21 cellular contexts compared by ENCODE assay signal in genomic region chr4:3404546-3404945, GRCh38. TPM values are rescaled to one million over a fixed set of nuclear protein-coding genes. Genes with fewer than 3 reads are reported as not detected.
DNase-seq lines count a peak whose midpoint lies in the region; ATAC-seq and TF ChIP-seq lines count a peak whose summit lies in the region.
"Had no signal": no experiment of that assay in that cellular context is flagged by ENCODE, and none has a peak within 500 bp of the region (broad histone marks: within the 10 kb centered on the region; RNA-seq: fewer than 3 reads in every experiment).

No MANE protein-coding gene starts in this region.

- H3K9me2 ChIP-seq in hepatocyte (replicated peaks; ENCODE audit: insufficient read depth) = no peaks in the 10 kb centered on the region

- H4K20me1 ChIP-seq in osteoblast (ENCODE audit: insufficient read depth, low read length) (peaks cover 6% of the 10 kb centered on the region), hepatocyte (ENCODE audit: insufficient read depth, poor library complexity, severe bottlenecking) (no peaks in the 10 kb centered on the region)

- peak; percentile 5 for TF ChIP-seq CTCF in GM12873 (IDR thresholded peaks at IDR 0.05; ENCODE audit: insufficient read depth, low read depth, low read length, missing control alignments)
- no peak for TF ChIP-seq CTCF in WERI-Rb-1 (IDR thresholded peaks at IDR 0.05; ENCODE audit: low read depth, low read length)
- no peak for TF ChIP-seq CTCF in foreskin keratinocyte (conservative IDR thresholded peaks at IDR 0.05)
- no peak for TF ChIP-seq CTCF in osteoblast (IDR thresholded peaks at IDR 0.05; ENCODE audit: extremely low read depth, low read depth, low read length)
- TF ChIP-seq CTCF in esophagus squamous epithelium (IDR thresholded peaks at IDR 0.05) = peak in 1 of 6 experiments; percentile 9
- TF ChIP-seq CTCF in hepatocyte (IDR thresholded peaks at IDR 0.05; ENCODE audit: poor library complexity) = no peak

- ATAC-seq in foreskin keratinocyte = peak; percentile 18
- ATAC-seq: CD8-positive, alpha-beta T cell had no signal

- intact Hi-C loops in esophagus squamous epithelium (cut with DNase I) = no loop called here

- H3K79me2 ChIP-seq in osteoblast (ENCODE audit: insufficient read depth, low read length) = no peaks in the 10 kb centered on the region
- no peaks in the 10 kb centered on the region for H3K79me2 ChIP-seq in hepatocyte

- H2AFZ ChIP-seq in osteoblast (ENCODE audit: low read length) (no peak overlapping the region), hepatocyte (no peak overlapping the region)

- H3K4me3 ChIP-seq in WERI-Rb-1 (ENCODE audit: low read depth, low read length) = no peak overlapping the region
- H3K4me3 ChIP-seq in osteoblast (ENCODE audit: insufficient read depth, low read length) = no peak overlapping the region
- H3K4me3 ChIP-seq in esophagus squamous epithelium = no peak overlapping the region
- no peak overlapping the region for H3K4me3 ChIP-seq in hepatocyte
- H3K4me3 ChIP-seq: BLaER1 treated with 17β-estradiol and CSF1 and Interleukin-3, amounts not matched to agents 10 nM and 100 nM had no signal

- H3K27ac ChIP-seq in WERI-Rb-1 (no peak overlapping the region), foreskin keratinocyte (no peak overlapping the region), osteoblast (ENCODE audit: low read depth, low read length) (no peak overlapping the region), esophagus squamous epithelium (no peak overlapping the region), hepatocyte (no peak overlapping the region)
- H3K27ac ChIP-seq: BLaER1 treated with 17β-estradiol and CSF1 and Interleukin-3, amounts not matched to agents 10 nM and 100 nM had no signal

- WGBS in esophagus squamous epithelium, 2 donors = 89 to 100% methylated on average over 4 of the region's 4 CpGs
- WGBS in hepatocyte (ENCODE audit: low lambda C conversion rate, missing lambda C conversion rate) = 100% methylated on average over 4 of the region's 4 CpGs

- H3K36me3 ChIP-seq in WERI-Rb-1 (peaks cover 3% of the 10 kb centered on the region), osteoblast (ENCODE audit: insufficient read depth, low read length) (no peaks in the 10 kb centered on the region), esophagus squamous epithelium (peaks cover 0 to 83% (median 5%) of the 10 kb centered on the region in 3 donors), hepatocyte (replicated peaks; ENCODE audit: insufficient read depth, low read depth) (no peaks in the 10 kb centered on the region)

- H3K4me1 ChIP-seq in foreskin keratinocyte = no peaks in the 10 kb centered on the region
- peaks cover 20% of the 10 kb centered on the region for H3K4me1 ChIP-seq in osteoblast (ENCODE audit: insufficient read depth, low read length)
- peaks cover 0 to 38% (median 2%) of the 10 kb centered on the region in 3 donors for H3K4me1 ChIP-seq in esophagus squamous epithelium
- no peaks in the 10 kb centered on the region for H3K4me1 ChIP-seq in hepatocyte (ENCODE audit: insufficient read depth)

- no peaks in the 10 kb centered on the region for H3K27me3 ChIP-seq in WERI-Rb-1 (ENCODE audit: insufficient read depth, low read depth, severe bottlenecking)
- H3K27me3 ChIP-seq in foreskin keratinocyte = no peaks in the 10 kb centered on the region
- H3K27me3 ChIP-seq in osteoblast (ENCODE audit: insufficient read depth, low read length) = no peaks in the 10 kb centered on the region
- no peaks in the 10 kb centered on the region for H3K27me3 ChIP-seq in esophagus squamous epithelium
- H3K27me3 ChIP-seq in hepatocyte = no peaks in the 10 kb centered on the region
- H3K27me3 ChIP-seq: BLaER1 treated with 17β-estradiol and CSF1 and Interleukin-3, amounts not matched to agents 10 nM and 100 nM had no signal

- H3K4me2 ChIP-seq in osteoblast (ENCODE audit: insufficient read depth, low read length) = no peak overlapping the region
- no peak overlapping the region for H3K4me2 ChIP-seq in hepatocyte

- TF ChIP-seq POLR2A in esophagus squamous epithelium (IDR thresholded peaks at IDR 0.05) = no peak

- H3K9me3 ChIP-seq in WERI-Rb-1 (ENCODE audit: severe bottlenecking) = peaks cover 11% of the 10 kb centered on the region
- peaks cover 7% of the 10 kb centered on the region for H3K9me3 ChIP-seq in osteoblast (ENCODE audit: low read depth, low read length)
- H3K9me3 ChIP-seq in esophagus squamous epithelium = no peaks in the 10 kb centered on the region
- H3K9me3 ChIP-seq in hepatocyte (ENCODE audit: low read depth) = no peaks in the 10 kb centered on the region

- DNase-seq in WERI-Rb-1 (peak; percentile 3), foreskin keratinocyte (no peak), osteoblast (ENCODE audit: insufficient read length, low spot score, missing footprints) (peak; percentile 75), GM03348 (ENCODE audit: low spot score) (no peak), esophagus squamous epithelium (lab: John Stamatoyannopoulos, UW) (no peak), hepatocyte (ENCODE audit: low spot score) (no peak), SW480 (ENCODE audit: low spot score) (no peak)
- DNase-seq: Calu3; CD8-positive, alpha-beta T cell; GF-D8; MM.1S; NCI-H1092; NCI-H146; NCI-H2081; NCI-H446 treated with DMSO at 0.1 percent for 48 hours; NCI-H69; Right ventricle myocardium superior had no signal

RNA-seq across cellular contexts. Expression of gene HGFAC, which starts 37.2 kb away (rescaled TPM):
- total RNA-seq in foreskin keratinocyte (not detected in 2 replicates), osteoblast (not detected in 2 replicates), esophagus squamous epithelium (under 1 TPM in 1 of 4 donors, not detected in 3; 0.38 TPM), hepatocyte (0.32 and 0.87 TPM in 2 replicates)
- polyA plus RNA-seq in foreskin keratinocyte (not detected in 2 replicates), hepatocyte (1.7 and 1.8 TPM in 2 replicates)
- total RNA-seq: Calu3; CD8-positive, alpha-beta T cell; OCI-LY7 had no signal

RNA-seq across cellular contexts. Expression of gene DOK7, which starts 58.6 kb away (rescaled TPM):
- 0.81 and 1.1 TPM in 2 replicates for total RNA-seq in foreskin keratinocyte
- polyA plus RNA-seq in foreskin keratinocyte = 0.71 and 1.1 TPM in 2 replicates
- not detected in 2 replicates for total RNA-seq in osteoblast
- under 1 TPM in 2 of 4 donors, not detected in 2; 0.26 to 0.45 TPM for total RNA-seq in esophagus squamous epithelium
- 0.23 TPM in 1 of 2 replicates, not detected in the other for total RNA-seq in hepatocyte
- 1.1 and 1.8 TPM in 2 replicates for polyA plus RNA-seq in hepatocyte
- total RNA-seq: A673; CD8-positive, alpha-beta T cell had no signal

Comparison
In these comparisons a context has a peak if more than half of its experiments do, and no peak if none do; other contexts are left out.
1. DNase-seq: peak in WERI-Rb-1 (single experiment) and osteoblast (single experiment); none in foreskin keratinocyte (0 of 2), GM03348 (single experiment), esophagus squamous epithelium (single experiment), hepatocyte (single experiment) and SW480 (single experiment).